20 cellular contexts compared by ENCODE assay signal in genomic region chr2:179443175-179443574, GRCh38.
DNase-seq lines count a peak whose midpoint lies in the region; ATAC-seq, FAIRE-seq and TF ChIP-seq lines count a peak whose summit lies in the region.
"Had no signal": no experiment of that assay in that cellular context is flagged by ENCODE, and none has a peak within 500 bp of the region (broad histone marks: within the 10 kb centered on the region; RNA-seq: fewer than 3 reads in every experiment).

No MANE protein-coding gene starts in this region.

- peak overlapping the region; percentile 30 for H3K4me3 Mint-ChIP-seq in WTC11
- H3K4me3 Mint-ChIP-seq: B cell had no signal

- no peak for FAIRE-seq in RCC 7860 (lab: Jason Lieb, UNC)

- peak overlapping the region; percentile 91 for H3K27ac Mint-ChIP-seq in WTC11
- H3K27ac Mint-ChIP-seq: activated T-helper 2 cell treated with anti-CD3 and anti-CD28 coated beads, Interferon-gamma antibody, Interleukin-2, Interleukin-4, amounts not matched to agents 10 μg/mL and 5 μg/mL and 100 μg/mL, durations not matched to agents 14 hours and 24 hours and 36 hours; B cell had no signal

- H4K20me1 ChIP-seq in osteoblast (ENCODE audit: insufficient read depth, low read length): no peaks in the 10 kb centered on the region

- no peak for TF ChIP-seq CTCF in HL-60 (IDR thresholded peaks at IDR 0.05; ENCODE audit: insufficient read depth, low read length)
- no peak for TF ChIP-seq CTCF in WTC11 (IDR thresholded peaks at IDR 0.05)
- TF ChIP-seq CTCF in osteoblast (IDR thresholded peaks at IDR 0.05; ENCODE audit: extremely low read depth, low read depth, low read length): no peak
- TF ChIP-seq CTCF in brain microvascular endothelial cell (IDR thresholded peaks at IDR 0.05; ENCODE audit: low read depth, low read length, missing control alignments): no peak

- H3K9me3 Mint-ChIP-seq in WTC11: no peaks in the 10 kb centered on the region
- H3K9me3 Mint-ChIP-seq: activated T-helper 2 cell treated with anti-CD3 and anti-CD28 coated beads, Interferon-gamma antibody, Interleukin-2, Interleukin-4, amounts not matched to agents 10 μg/mL and 5 μg/mL and 100 μg/mL, durations not matched to agents 14 hours and 24 hours and 36 hours; IgD-negative memory B cell had no signal

- ATAC-seq in WTC11 (peak; percentile 96), HG03342 (IDR thresholded peaks at IDR 0.05; ENCODE audit: unreplicated experiment) (no peak)
- ATAC-seq: mucosa of descending colon had no signal

- H3K27me3 ChIP-seq in HL-60 (ENCODE audit: insufficient read depth, poor library complexity, severe bottlenecking) (no peaks in the 10 kb centered on the region), osteoblast (ENCODE audit: insufficient read depth, low read length) (no peaks in the 10 kb centered on the region), brain microvascular endothelial cell (replicated peaks) (no peaks in the 10 kb centered on the region)
- H3K27me3 ChIP-seq: adrenal gland, ovary, tibial artery had no signal

- no peak overlapping the region for H3K4me2 ChIP-seq in osteoblast (ENCODE audit: insufficient read depth, low read length)

- H3K4me1 Mint-ChIP-seq in WTC11: peaks cover 69% of the 10 kb centered on the region
- H3K4me1 Mint-ChIP-seq: B cell, IgD-negative memory B cell had no signal

- H3K4me3 ChIP-seq in HL-60 (replicated peaks; ENCODE audit: insufficient read depth, low read length) (no peak overlapping the region), osteoblast (ENCODE audit: insufficient read depth, low read length) (no peak overlapping the region), brain microvascular endothelial cell (ENCODE audit: low read depth, low read length) (no peak overlapping the region)
- H3K4me3 ChIP-seq: adrenal gland, HAP-1, mucosa of descending colon, ovary, tibial artery had no signal

- no peaks in the 10 kb centered on the region for H3K79me2 ChIP-seq in osteoblast (ENCODE audit: insufficient read depth, low read length)

- no peaks in the 10 kb centered on the region for H3K27me3 Mint-ChIP-seq in WTC11 (ENCODE audit: low read depth)

- H3K36me3 ChIP-seq in osteoblast (ENCODE audit: insufficient read depth, low read length) (no peaks in the 10 kb centered on the region), brain microvascular endothelial cell (replicated peaks) (no peaks in the 10 kb centered on the region)
- H3K36me3 ChIP-seq: adrenal gland, ovary, tibial artery had no signal

- peak overlapping the region; percentile 64 for H2AFZ ChIP-seq in osteoblast (ENCODE audit: low read length)

- no peaks in the 10 kb centered on the region for H3K36me3 Mint-ChIP-seq in WTC11
- H3K36me3 Mint-ChIP-seq: IgD-negative memory B cell had no signal

- CTCF ChIA-PET in WTC11 (lab: Charles Lee): interaction anchor here (1.5 to 3.8 kb wide), 4 partner anchors 8 to 32 kb away, joined by 3 to 15 read pairs (median 8); no protein-coding TSS in a partner anchor

- H3K27ac ChIP-seq in HL-60 (replicated peaks): peak overlapping the region; percentile 40
- no peak overlapping the region for H3K27ac ChIP-seq in osteoblast (ENCODE audit: low read depth, low read length)
- no peak overlapping the region for H3K27ac ChIP-seq in brain microvascular endothelial cell
- H3K27ac ChIP-seq: adrenal gland, ovary, RWPE1, tibial artery had no signal

- in situ Hi-C loops in brain microvascular endothelial cell (cut with HindIII; ENCODE audit: low pct_ligation_motif_present, low sequenced_read_pairs): no loop called here

- no peaks in the 10 kb centered on the region for H3K9me3 ChIP-seq in osteoblast (ENCODE audit: low read depth, low read length)
- H3K9me3 ChIP-seq: adrenal gland, HAP-1, mucosa of descending colon, ovary, tibial artery had no signal

- peak in 1 of 2 experiments; percentile 35 for DNase-seq in HL-60 (ENCODE audit: low read depth in 1 of 2, low spot score in 1 of 2)
- DNase-seq in WTC11 (ENCODE audit: low spot score): peak; percentile 55
- peak; percentile 63 for DNase-seq in iPS DF 19.7 (ENCODE audit: low read depth, low spot score)
- DNase-seq in osteoblast (ENCODE audit: insufficient read length, low spot score, missing footprints): peak; percentile 38
- no peak for DNase-seq in brain microvascular endothelial cell
- DNase-seq in NCI-H1105 (lab: John Stamatoyannopoulos, UW): no peak
- no peak for DNase-seq in RCC 7860 (ENCODE audit: low spot score)
- DNase-seq: activated CD4-positive, CD25-positive, alpha-beta regulatory T cell; adrenal gland; foreskin melanocyte; NCI-H1048; ovary; tibial artery had no signal

- H3K4me1 ChIP-seq in osteoblast (ENCODE audit: insufficient read depth, low read length): no peaks in the 10 kb centered on the region
- H3K4me1 ChIP-seq: adrenal gland, tibial artery had no signal

- POLR2A ChIA-PET in WTC11 (lab: Charles Lee): interaction anchor here (0.6 kb wide), 1 partner anchor 207 kb away, joined by 7 read pairs; no protein-coding TSS in a partner anchor

TF ChIP-seq in WTC11, 78 proteins besides CTCF, POLR2A, EP300 and RAD21:
- TF ChIP-seq TEAD4 (CRISPR knock-in tag; IDR thresholded peaks at IDR 0.05): no peak
- TF ChIP-seq ERG (CRISPR knock-in tag; IDR thresholded peaks at IDR 0.05): no peak
- no peak for TF ChIP-seq TCF7 (CRISPR knock-in tag; IDR thresholded peaks at IDR 0.05; ENCODE audit: low read depth)
- TF ChIP-seq ZNF416 (CRISPR knock-in tag; IDR thresholded peaks at IDR 0.05): no peak
- TF ChIP-seq ZBTB21 (CRISPR knock-in tag; IDR thresholded peaks at IDR 0.05; ENCODE audit: borderline replicate concordance): peak; percentile 25; the same call in 1 of the 2 replicates
TF ChIP-seq in WTC11: peak in this region for 1.

Comparison
In these comparisons a context has a peak if more than half of its experiments do, and no peak if none do; other contexts are left out.
1. DNase-seq: peak in WTC11 (single experiment), iPS DF 19.7 (single experiment) and osteoblast (single experiment); none in brain microvascular endothelial cell (single experiment), NCI-H1105 (single experiment) and RCC 7860 (single experiment).